1 cellular context compared by ENCODE assay signal in genomic region chr20:48698507-48699267, GRCh38.
TF ChIP-seq lines count a peak whose summit lies in the region.

No MANE protein-coding gene starts in this region.

TF ChIP-seq in GM23338, 12 proteins besides CTCF, POLR2A, EP300 and RAD21 (continued from another document):
- TF ChIP-seq, protein P1, sequence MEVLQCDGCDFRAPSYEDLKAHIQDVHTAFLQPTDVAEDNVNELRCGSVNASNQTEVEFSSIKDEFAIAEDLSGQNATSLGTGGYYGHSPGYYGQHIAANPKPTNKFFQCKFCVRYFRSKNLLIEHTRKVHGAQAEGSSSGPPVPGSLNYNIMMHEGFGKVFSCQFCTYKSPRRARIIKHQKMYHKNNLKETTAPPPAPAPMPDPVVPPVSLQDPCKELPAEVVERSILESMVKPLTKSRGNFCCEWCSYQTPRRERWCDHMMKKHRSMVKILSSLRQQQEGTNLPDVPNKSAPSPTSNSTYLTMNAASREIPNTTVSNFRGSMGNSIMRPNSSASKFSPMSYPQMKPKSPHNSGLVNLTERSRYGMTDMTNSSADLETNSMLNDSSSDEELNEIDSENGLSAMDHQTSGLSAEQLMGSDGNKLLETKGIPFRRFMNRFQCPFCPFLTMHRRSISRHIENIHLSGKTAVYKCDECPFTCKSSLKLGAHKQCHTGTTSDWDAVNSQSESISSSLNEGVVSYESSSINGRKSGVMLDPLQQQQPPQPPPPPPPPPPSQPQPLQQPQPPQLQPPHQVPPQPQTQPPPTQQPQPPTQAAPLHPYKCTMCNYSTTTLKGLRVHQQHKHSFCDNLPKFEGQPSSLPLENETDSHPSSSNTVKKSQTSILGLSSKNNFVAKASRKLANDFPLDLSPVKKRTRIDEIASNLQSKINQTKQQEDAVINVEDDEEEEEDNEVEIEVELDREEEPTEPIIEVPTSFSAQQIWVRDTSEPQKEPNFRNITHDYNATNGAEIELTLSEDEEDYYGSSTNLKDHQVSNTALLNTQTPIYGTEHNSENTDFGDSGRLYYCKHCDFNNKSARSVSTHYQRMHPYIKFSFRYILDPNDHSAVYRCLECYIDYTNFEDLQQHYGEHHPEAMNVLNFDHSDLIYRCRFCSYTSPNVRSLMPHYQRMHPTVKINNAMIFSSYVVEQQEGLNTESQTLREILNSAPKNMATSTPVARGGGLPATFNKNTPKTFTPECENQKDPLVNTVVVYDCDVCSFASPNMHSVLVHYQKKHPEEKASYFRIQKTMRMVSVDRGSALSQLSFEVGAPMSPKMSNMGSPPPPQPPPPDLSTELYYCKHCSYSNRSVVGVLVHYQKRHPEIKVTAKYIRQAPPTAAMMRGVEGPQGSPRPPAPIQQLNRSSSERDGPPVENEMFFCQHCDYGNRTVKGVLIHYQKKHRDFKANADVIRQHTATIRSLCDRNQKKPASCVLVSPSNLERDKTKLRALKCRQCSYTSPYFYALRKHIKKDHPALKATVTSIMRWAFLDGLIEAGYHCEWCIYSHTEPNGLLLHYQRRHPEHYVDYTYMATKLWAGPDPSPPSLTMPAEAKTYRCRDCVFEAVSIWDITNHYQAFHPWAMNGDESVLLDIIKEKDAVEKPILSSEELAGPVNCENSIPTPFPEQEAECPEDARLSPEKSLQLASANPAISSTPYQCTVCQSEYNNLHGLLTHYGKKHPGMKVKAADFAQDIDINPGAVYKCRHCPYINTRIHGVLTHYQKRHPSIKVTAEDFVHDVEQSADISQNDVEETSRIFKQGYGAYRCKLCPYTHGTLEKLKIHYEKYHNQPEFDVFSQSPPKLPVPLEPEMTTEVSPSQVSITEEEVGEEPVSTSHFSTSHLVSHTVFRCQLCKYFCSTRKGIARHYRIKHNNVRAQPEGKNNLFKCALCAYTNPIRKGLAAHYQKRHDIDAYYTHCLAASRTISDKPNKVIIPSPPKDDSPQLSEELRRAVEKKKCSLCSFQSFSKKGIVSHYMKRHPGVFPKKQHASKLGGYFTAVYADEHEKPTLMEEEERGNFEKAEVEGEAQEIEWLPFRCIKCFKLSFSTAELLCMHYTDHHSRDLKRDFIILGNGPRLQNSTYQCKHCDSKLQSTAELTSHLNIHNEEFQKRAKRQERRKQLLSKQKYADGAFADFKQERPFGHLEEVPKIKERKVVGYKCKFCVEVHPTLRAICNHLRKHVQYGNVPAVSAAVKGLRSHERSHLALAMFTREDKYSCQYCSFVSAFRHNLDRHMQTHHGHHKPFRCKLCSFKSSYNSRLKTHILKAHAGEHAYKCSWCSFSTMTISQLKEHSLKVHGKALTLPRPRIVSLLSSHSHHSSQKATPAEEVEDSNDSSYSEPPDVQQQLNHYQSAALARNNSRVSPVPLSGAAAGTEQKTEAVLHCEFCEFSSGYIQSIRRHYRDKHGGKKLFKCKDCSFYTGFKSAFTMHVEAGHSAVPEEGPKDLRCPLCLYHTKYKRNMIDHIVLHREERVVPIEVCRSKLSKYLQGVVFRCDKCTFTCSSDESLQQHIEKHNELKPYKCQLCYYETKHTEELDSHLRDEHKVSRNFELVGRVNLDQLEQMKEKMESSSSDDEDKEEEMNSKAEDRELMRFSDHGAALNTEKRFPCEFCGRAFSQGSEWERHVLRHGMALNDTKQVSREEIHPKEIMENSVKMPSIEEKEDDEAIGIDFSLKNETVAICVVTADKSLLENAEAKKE (CRISPR knock-in tag; IDR thresholded peaks at IDR 0.05): no peak
- TF ChIP-seq CREB1 (CRISPR knock-in tag; IDR thresholded peaks at IDR 0.05; ENCODE audit: low read depth) (no peak), ZNF114 (CRISPR knock-in tag; IDR thresholded peaks at IDR 0.05) (no peak), POLR2AphosphoS5 (IDR thresholded peaks at IDR 0.05; ENCODE audit: low read depth) (no peak)
TF ChIP-seq in GM23338: peak in this region for 0.
